In genomic region chr3:123652346-123652984, GRCh38 we compare ENCODE assay signal across 8 cellular contexts.
DNase-seq lines count a peak whose midpoint lies in the region; ATAC-seq and TF ChIP-seq lines count a peak whose summit lies in the region.

No MANE protein-coding gene starts in this region.

- CTCF ChIA-PET in activated CD8-positive, alpha-beta memory T cell treated with anti-CD3 and anti-CD28 coated beads, Interleukin-2, amount 10 ng/mL, durations not matched to agents 7 days and 5 days (lab: Charles Lee), result interaction anchor here (0.6 to 4.3 kb wide), 16 partner anchors 10 to 428 kb away, joined by 3 to 26 read pairs (median 4); no protein-coding TSS in a partner anchor

- H3K9me3 Mint-ChIP-seq in activated CD8-positive, alpha-beta memory T cell treated with anti-CD3 and anti-CD28 coated beads, Interleukin-2, amount 10 ng/mL, durations not matched to agents 7 days and 5 days (ENCODE audit: low read depth), result peaks cover 3% of the 10 kb centered on the region

- no peaks in the 10 kb centered on the region for H3K4me1 Mint-ChIP-seq in activated CD8-positive, alpha-beta memory T cell treated with anti-CD3 and anti-CD28 coated beads, Interleukin-2, amount 10 ng/mL, durations not matched to agents 7 days and 5 days

- DNase-seq in EH (ENCODE audit: low read depth) (peak; percentile 85), NCI-H460 (ENCODE audit: extremely low read depth, low read depth) (peak; percentile 71), foreskin keratinocyte (peak in 1 of 2 donors; percentile 32), nucleus accumbens (lab: John Stamatoyannopoulos, UW) (peak in 51 of 56 donors; percentile 12 to 87 (median 62)), uterus (peak; percentile 86)
- DNase-seq in activated CD8-positive, alpha-beta memory T cell treated with anti-CD3 and anti-CD28 coated beads, Interleukin-2, amount 10 ng/mL, durations not matched to agents 7 days and 5 days, result peak; percentile 53

- H3K27ac ChIP-seq in foreskin keratinocyte (no peak overlapping the region), uterus (peak overlapping the region; percentile 93 to 96)

- H3K27me3 Mint-ChIP-seq in activated CD8-positive, alpha-beta memory T cell treated with anti-CD3 and anti-CD28 coated beads, Interleukin-2, amount 10 ng/mL, durations not matched to agents 7 days and 5 days, result no peaks in the 10 kb centered on the region

- H3K9me3 ChIP-seq in uterus, result no peaks in the 10 kb centered on the region

- ATAC-seq in HG02885 (IDR thresholded peaks at IDR 0.05; ENCODE audit: poor library complexity, unreplicated experiment) (peak; percentile 66), foreskin keratinocyte (peak; percentile 87), GM19455 (IDR thresholded peaks at IDR 0.05; ENCODE audit: unreplicated experiment) (no peak)
- peak; percentile 66 for ATAC-seq in activated CD8-positive, alpha-beta memory T cell treated with anti-CD3 and anti-CD28 coated beads, Interleukin-2, amount 10 ng/mL, durations not matched to agents 7 days and 5 days

- H3K27me3 ChIP-seq in foreskin keratinocyte (peaks cover 3% of the 10 kb centered on the region), uterus (no peaks in the 10 kb centered on the region)

- no peak overlapping the region for H3K27ac Mint-ChIP-seq in activated CD8-positive, alpha-beta memory T cell treated with anti-CD3 and anti-CD28 coated beads, Interleukin-2, amount 10 ng/mL, durations not matched to agents 7 days and 5 days

- peak; percentile 95 for TF ChIP-seq CTCF in foreskin keratinocyte (conservative IDR thresholded peaks at IDR 0.05)
- TF ChIP-seq CTCF in uterus (IDR thresholded peaks at IDR 0.05), result peak; percentile 89 to 95 (median 92)

- H3K4me3 ChIP-seq in uterus, result no peak overlapping the region

- no peaks in the 10 kb centered on the region for H3K36me3 Mint-ChIP-seq in activated CD8-positive, alpha-beta memory T cell treated with anti-CD3 and anti-CD28 coated beads, Interleukin-2, amount 10 ng/mL, durations not matched to agents 7 days and 5 days

- no peaks in the 10 kb centered on the region for H3K36me3 ChIP-seq in uterus

- no peak for TF ChIP-seq POLR2A in uterus (IDR thresholded peaks at IDR 0.05)

- H3K4me1 ChIP-seq in foreskin keratinocyte (no peaks in the 10 kb centered on the region), uterus (peaks cover 19 to 24% of the 10 kb centered on the region in 2 donors)

- intact Hi-C loops in uterus (cut with DNase I; ENCODE audit: low total_unique reads), result loop anchor here (5.0 kb wide), 2 partner anchors 50 to 70 kb away; no protein-coding TSS in a partner anchor

- no peak overlapping the region for H3K4me3 Mint-ChIP-seq in activated CD8-positive, alpha-beta memory T cell treated with anti-CD3 and anti-CD28 coated beads, Interleukin-2, amount 10 ng/mL, durations not matched to agents 7 days and 5 days
